Comparison of ENCODE assay signal across 2 cellular contexts in the genomic region with DNA sequence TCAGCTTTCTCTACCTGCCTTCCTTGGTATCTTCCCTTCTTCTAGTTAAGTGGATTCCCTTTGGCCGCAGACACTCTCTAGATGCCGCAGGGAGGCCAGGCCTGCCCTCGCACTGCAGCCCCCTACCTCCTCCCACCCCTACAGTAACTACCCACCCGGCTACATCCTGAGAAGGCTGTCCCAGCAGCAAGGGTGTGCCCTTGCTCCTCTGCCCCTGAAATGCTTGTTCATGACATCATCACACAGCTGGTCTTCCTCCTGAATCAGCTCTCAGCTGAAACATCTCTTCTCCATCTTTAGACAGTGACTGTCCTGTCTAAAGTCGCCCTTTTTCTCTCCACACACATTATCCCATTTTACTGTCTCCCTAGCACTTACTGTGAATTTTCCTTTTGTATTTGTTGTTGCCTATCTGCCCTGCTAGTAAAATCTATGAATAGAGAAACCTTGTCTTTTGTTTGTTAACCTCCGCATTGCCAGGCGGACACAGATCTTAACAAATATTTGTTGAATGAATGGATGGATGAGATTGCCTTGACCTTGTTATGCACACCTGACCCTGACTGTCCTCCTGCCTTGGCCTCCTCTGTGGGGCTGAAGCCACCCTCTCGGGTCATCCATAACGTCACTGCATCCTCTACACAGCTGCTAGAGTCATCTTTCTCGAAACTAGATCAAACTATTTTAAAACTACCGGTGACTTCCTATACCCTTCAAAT.
TF ChIP-seq lines count a peak whose summit lies in the region.

No MANE protein-coding gene starts in this region.

TF ChIP-seq in SK-N-SH, 30 proteins besides CTCF, POLR2A, EP300 and RAD21 (continued from another document):
- TF ChIP-seq TEAD4 (IDR thresholded peaks at IDR 0.05; ENCODE audit: borderline replicate concordance, insufficient read depth) (no peak), RXRA (IDR thresholded peaks at IDR 0.05; ENCODE audit: borderline replicate concordance, low read depth) (no peak), FOSL2 (IDR thresholded peaks at IDR 0.05; ENCODE audit: borderline replicate concordance, low read depth) (peak; percentile 34; the same call in 1 of the 2 replicates), USF2 (IDR thresholded peaks at IDR 0.05; ENCODE audit: borderline replicate concordance, low read depth, low read length) (no peak), EZH2phosphoT487 (IDR thresholded peaks at IDR 0.05; ENCODE audit: borderline replicate concordance, low read depth) (no peak), JUND (IDR thresholded peaks at IDR 0.05) (no peak), GABPA (IDR thresholded peaks at IDR 0.05; ENCODE audit: low read depth) (no peak), TCF12 (IDR thresholded peaks at IDR 0.05) (peak; percentile 32; the same call in 1 of the 2 replicates), MAX (IDR thresholded peaks at IDR 0.05; ENCODE audit: low read depth) (no peak), YY1 (IDR thresholded peaks at IDR 0.05; ENCODE audit: low read depth) (no peak), FOXM1 (IDR thresholded peaks at IDR 0.05; ENCODE audit: low read depth) (no peak), SMC3 (IDR thresholded peaks at IDR 0.05; ENCODE audit: low read depth, low read length) (no peak)
- TF ChIP-seq, protein P1, sequence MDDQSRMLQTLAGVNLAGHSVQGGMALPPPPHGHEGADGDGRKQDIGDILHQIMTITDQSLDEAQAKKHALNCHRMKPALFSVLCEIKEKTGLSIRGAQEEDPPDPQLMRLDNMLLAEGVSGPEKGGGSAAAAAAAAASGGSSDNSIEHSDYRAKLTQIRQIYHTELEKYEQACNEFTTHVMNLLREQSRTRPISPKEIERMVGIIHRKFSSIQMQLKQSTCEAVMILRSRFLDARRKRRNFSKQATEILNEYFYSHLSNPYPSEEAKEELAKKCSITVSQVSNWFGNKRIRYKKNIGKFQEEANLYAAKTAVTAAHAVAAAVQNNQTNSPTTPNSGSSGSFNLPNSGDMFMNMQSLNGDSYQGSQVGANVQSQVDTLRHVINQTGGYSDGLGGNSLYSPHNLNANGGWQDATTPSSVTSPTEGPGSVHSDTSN (IDR thresholded peaks at IDR 0.05): no peak
- TF ChIP-seq, protein P2, sequence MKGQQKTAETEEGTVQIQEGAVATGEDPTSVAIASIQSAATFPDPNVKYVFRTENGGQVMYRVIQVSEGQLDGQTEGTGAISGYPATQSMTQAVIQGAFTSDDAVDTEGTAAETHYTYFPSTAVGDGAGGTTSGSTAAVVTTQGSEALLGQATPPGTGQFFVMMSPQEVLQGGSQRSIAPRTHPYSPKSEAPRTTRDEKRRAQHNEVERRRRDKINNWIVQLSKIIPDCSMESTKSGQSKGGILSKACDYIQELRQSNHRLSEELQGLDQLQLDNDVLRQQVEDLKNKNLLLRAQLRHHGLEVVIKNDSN (IDR thresholded peaks at IDR 0.05; ENCODE audit: borderline replicate concordance, low read depth): no peak

TF ChIP-seq in SK-N-SH treated with all-trans-retinoic acid at 6 μM for 48 hours, 23 proteins besides CTCF, POLR2A, EP300 and RAD21 (continued from another document):
- no peak for TF ChIP-seq TSHZ2 (CRISPR knock-in tag; IDR thresholded peaks at IDR 0.05)
- TF ChIP-seq ZNF565 (CRISPR knock-in tag; conservative IDR thresholded peaks at IDR 0.05; ENCODE audit: low read depth): no peak
- TF ChIP-seq ZFP3 (CRISPR knock-in tag; IDR thresholded peaks at IDR 0.05): no peak
- TF ChIP-seq RARB (CRISPR knock-in tag; IDR thresholded peaks at IDR 0.05): no peak
- no peak for TF ChIP-seq TOX (CRISPR knock-in tag; IDR thresholded peaks at IDR 0.05; ENCODE audit: borderline replicate concordance)
- TF ChIP-seq ZFP30 (CRISPR knock-in tag; IDR thresholded peaks at IDR 0.05): no peak
- no peak for TF ChIP-seq CSDC2 (CRISPR knock-in tag; IDR thresholded peaks at IDR 0.05)
- no peak for TF ChIP-seq ZC3H10 (CRISPR knock-in tag; IDR thresholded peaks at IDR 0.05)
- no peak for TF ChIP-seq ESRRG (CRISPR knock-in tag; IDR thresholded peaks at IDR 0.05)
- no peak for TF ChIP-seq ISL1 (CRISPR knock-in tag; IDR thresholded peaks at IDR 0.05)
- TF ChIP-seq ZNF8 (CRISPR knock-in tag; IDR thresholded peaks at IDR 0.05): no peak
TF ChIP-seq in SK-N-SH treated with all-trans-retinoic acid at 6 μM for 48 hours: peak in this region for 0.
